In the genomic region with DNA sequence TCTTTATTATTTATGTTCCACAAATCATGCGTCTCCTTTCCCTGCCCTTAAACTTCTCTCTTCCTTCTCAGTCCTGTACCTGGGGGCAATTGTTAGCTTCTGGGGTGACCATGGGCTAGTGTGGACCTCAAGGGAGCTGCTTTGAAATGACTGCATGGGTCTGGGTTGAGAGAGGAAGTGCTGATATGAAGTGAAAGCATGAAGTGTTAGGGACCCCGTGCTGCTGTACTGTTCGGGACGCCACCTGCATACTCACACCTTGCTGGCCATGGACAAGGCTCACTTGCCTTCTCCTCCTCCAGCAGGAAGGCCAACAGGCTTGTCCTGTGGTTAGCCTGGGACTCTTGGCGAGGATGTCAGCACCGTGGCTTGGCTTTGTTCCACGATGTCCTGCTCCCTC, we compare ENCODE assay signal across 33 cellular contexts.
DNase-seq lines count a peak whose midpoint lies in the region; ATAC-seq, FAIRE-seq and TF ChIP-seq lines count a peak whose summit lies in the region.
"Had no signal": no experiment of that assay in that cellular context is flagged by ENCODE, and none has a peak within 500 bp of the region (broad histone marks: within the 10 kb centered on the region; RNA-seq: fewer than 3 reads in every experiment).

No MANE protein-coding gene starts in this region.

- no peak for TF ChIP-seq CTCF in GM20000 (IDR thresholded peaks at IDR 0.05; ENCODE audit: extremely low read depth, missing control alignments)

- DNase-seq in CMK (ENCODE audit: low read depth) (peak; percentile 9), urothelium cell line (ENCODE audit: low spot score) (no peak), GM20000 (ENCODE audit: low spot score) (no peak)
- no peak for DNase-seq in stimulated activated naive CD4-positive, alpha-beta T cell treated with Interleukin-2 at 50 U/mL for 16 hours (lab: John Stamatoyannopoulos, UW)
- DNase-seq in stimulated activated CD4-positive, alpha-beta T cell treated with anti-CD3 and anti-CD28 coated beads, Interleukin-1b, Interleukin-23, amount 100 ng/mL, for 48 hours = no peak
- DNase-seq: activated CD4-positive, alpha-beta T cell treated with anti-CD3 and anti-CD28 coated beads for 1 hour; activated CD8-positive, alpha-beta memory T cell treated with anti-CD3 and anti-CD28 coated beads, Interleukin-2, amount 50 U/mL, for 48 hours; activated CD8-positive, alpha-beta T cell treated with anti-CD3 and anti-CD28 coated beads for 36 hours; activated naive CD4-positive, alpha-beta T cell treated with Interleukin-2 at 50 U/mL for 16 hours; dermis blood vessel endothelial cell; esophagus squamous epithelium; foreskin keratinocyte; head of caudate nucleus; Karpas-422; left ventricle myocardium superior; NCI-H1417; NCI-H2029; NCI-H524 treated with DMSO at 0.1 percent for 48 hours; NK-92 treated with Interleukin-12 subunit alpha and Interleukin-12 subunit beta, amount 100 ng/mL, for 24 hours; PC-3; small intestine; stimulated activated naive CD8-positive, alpha-beta T cell treated with anti-CD3 and anti-CD28 coated beads, Interleukin-15, amount 100 ng/mL, for 72 hours; T-helper 17 cell had no signal

- FAIRE-seq in urothelium cell line (lab: Jason Lieb, UNC) = no peak
- FAIRE-seq: D721Med, endometrium, HepG2, keratinocyte, small intestine had no signal

- peak; percentile 67 for ATAC-seq in GM19351 (IDR thresholded peaks at IDR 0.05; ENCODE audit: unreplicated experiment)
- ATAC-seq in GM21723 (IDR thresholded peaks at IDR 0.05; ENCODE audit: unreplicated experiment) = peak; percentile 66
- ATAC-seq in HG03342 (IDR thresholded peaks at IDR 0.05; ENCODE audit: unreplicated experiment) = peak; percentile 47
- ATAC-seq: activated CD8-positive, alpha-beta T cell treated with anti-CD3 and anti-CD28 coated beads for 36 hours; foreskin keratinocyte; GM23338; HepG2; left ventricle myocardium superior; PC-3; Right ventricle myocardium inferior; SK-N-SH treated with all-trans-retinoic acid at 6 μM for 48 hours; stimulated activated naive CD8-positive, alpha-beta T cell treated with anti-CD3 and anti-CD28 coated beads, Interleukin-15, amount 100 ng/mL, for 72 hours; T-helper 17 cell had no signal
